Comparison of ENCODE assay signal across 8 cellular contexts in the genomic region with DNA sequence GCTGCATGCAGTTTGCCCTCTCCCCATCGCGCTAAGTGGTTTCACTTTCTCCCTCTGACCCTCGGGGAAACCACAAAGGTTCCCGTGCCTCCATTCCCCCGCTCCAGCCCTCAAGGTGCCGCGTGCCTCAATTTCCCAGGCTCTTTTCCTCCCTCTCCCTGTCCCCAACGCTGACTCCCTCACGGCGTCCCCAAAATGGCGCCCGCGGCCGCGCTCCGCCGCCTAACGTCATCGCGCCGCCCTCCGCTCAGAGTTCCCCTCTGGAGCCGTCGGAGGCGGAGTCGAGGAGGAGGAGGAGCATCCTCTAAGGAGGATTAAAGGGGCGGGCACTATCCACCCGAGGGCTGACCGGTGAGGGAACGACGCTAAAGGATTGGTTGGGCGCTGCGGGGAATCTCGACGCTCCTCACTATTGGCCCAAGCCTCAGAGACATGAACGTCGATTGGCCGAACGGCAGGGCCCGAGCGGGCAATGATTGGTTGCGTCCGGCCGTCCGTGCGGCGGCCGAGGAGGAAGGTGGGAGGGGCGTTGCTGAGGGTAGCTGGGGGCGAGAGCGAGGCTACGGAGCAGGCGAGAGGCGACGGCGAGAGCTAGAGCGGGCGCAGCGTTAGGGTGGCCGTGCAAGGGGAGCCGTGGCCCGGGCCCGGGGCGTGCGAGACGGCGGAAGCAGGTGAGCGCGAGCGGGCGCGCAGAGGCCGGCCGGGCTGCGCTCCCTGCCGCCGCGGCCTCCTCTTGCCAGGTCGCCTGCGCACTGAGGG. TPM values are rescaled to one million over a fixed set of nuclear protein-coding genes. Genes with fewer than 3 reads are reported as not detected.
DNase-seq lines count a peak whose midpoint lies in the region; TF ChIP-seq lines count a peak whose summit lies in the region.

A gene with protein sequence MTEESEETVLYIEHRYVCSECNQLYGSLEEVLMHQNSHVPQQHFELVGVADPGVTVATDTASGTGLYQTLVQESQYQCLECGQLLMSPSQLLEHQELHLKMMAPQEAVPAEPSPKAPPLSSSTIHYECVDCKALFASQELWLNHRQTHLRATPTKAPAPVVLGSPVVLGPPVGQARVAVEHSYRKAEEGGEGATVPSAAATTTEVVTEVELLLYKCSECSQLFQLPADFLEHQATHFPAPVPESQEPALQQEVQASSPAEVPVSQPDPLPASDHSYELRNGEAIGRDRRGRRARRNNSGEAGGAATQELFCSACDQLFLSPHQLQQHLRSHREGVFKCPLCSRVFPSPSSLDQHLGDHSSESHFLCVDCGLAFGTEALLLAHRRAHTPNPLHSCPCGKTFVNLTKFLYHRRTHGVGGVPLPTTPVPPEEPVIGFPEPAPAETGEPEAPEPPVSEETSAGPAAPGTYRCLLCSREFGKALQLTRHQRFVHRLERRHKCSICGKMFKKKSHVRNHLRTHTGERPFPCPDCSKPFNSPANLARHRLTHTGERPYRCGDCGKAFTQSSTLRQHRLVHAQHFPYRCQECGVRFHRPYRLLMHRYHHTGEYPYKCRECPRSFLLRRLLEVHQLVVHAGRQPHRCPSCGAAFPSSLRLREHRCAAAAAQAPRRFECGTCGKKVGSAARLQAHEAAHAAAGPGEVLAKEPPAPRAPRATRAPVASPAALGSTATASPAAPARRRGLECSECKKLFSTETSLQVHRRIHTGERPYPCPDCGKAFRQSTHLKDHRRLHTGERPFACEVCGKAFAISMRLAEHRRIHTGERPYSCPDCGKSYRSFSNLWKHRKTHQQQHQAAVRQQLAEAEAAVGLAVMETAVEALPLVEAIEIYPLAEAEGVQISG (plus strand): TSS at position 551 of the 759 bp plus-strand sequence. CDS start 2,441 bp downstream, outside the sequence.

- H4K20me1 ChIP-seq in MM.1S (ENCODE audit: insufficient read depth, low read length): peaks cover 4% of the 10 kb centered on the region; the same call in 1 of the 2 replicates

- no peaks in the 10 kb centered on the region for H3K9me3 ChIP-seq in ES-I3 (ENCODE audit: control insufficient read depth, insufficient read depth, low read length)
- H3K9me3 ChIP-seq in HAP-1: no peaks in the 10 kb centered on the region
- no peaks in the 10 kb centered on the region for H3K9me3 ChIP-seq in MM.1S (replicated peaks; ENCODE audit: insufficient read depth, low read length)

- in situ Hi-C loops in HAP-1 (cut with MboI; ENCODE audit: low sequenced_read_pairs): no loop called here

- no peaks in the 10 kb centered on the region for H3K27me3 Mint-ChIP-seq in nephron (ENCODE audit: low read depth)
- peaks cover 4% of the 10 kb centered on the region for H3K27me3 Mint-ChIP-seq in stimulated activated naive CD8-positive, alpha-beta T cell treated with anti-CD3 and anti-CD28 coated beads, Interleukin-15, Interleukin-2, amounts not matched to agents 100 ng/mL and 50 ng/mL, for 24 hours

- H3F3A ChIP-seq in MM.1S (ENCODE audit: insufficient read depth, low read length): peaks cover 3% of the 10 kb centered on the region; the same call in 1 of the 2 replicates

- H3K9me2 ChIP-seq in MM.1S (replicated peaks; ENCODE audit: insufficient read depth, low read length): no peaks in the 10 kb centered on the region

- peaks cover 13% of the 10 kb centered on the region for H3K36me3 Mint-ChIP-seq in nephron (ENCODE audit: low read depth)
- peaks cover 30% of the 10 kb centered on the region for H3K36me3 Mint-ChIP-seq in stimulated activated naive CD8-positive, alpha-beta T cell treated with anti-CD3 and anti-CD28 coated beads, Interleukin-15, Interleukin-2, amounts not matched to agents 100 ng/mL and 50 ng/mL, for 24 hours (ENCODE audit: low read depth)

- TF ChIP-seq CTCF in MM.1S (IDR thresholded peaks at IDR 0.05; ENCODE audit: low read length): no peak
- no peak for TF ChIP-seq CTCF in fibroblast of the aortic adventitia (IDR thresholded peaks at IDR 0.05; ENCODE audit: insufficient read depth, low read length)
- no peak for TF ChIP-seq CTCF in nephron (IDR thresholded peaks at IDR 0.05; ENCODE audit: unreplicated experiment in 3 of 3)

- H3K9ac ChIP-seq in ES-I3 (ENCODE audit: low read depth, low read length) (peak within 1 kb of the TSS; percentile 92), MM.1S (ENCODE audit: low read length) (peak within 1 kb of the TSS; percentile 83)

- H3K27ac Mint-ChIP-seq in nephron: peak within 1 kb of the TSS; percentile 96 to 100 (median 100)
- H3K27ac Mint-ChIP-seq in stimulated activated naive CD8-positive, alpha-beta T cell treated with anti-CD3 and anti-CD28 coated beads, Interleukin-15, Interleukin-2, amounts not matched to agents 100 ng/mL and 50 ng/mL, for 24 hours: peak within 1 kb of the TSS; percentile 100

- H3K4me1 ChIP-seq in ES-I3 (ENCODE audit: insufficient read depth, low read length): peaks cover 5% of the 10 kb centered on the region; the same call in 1 of the 2 replicates
- H3K4me1 ChIP-seq in HAP-1: peaks cover 13% of the 10 kb centered on the region
- H3K4me1 ChIP-seq in MM.1S (ENCODE audit: low read length): 0 out of 2 replicates have a peak, but pooled peaks cover 3% of the 10 kb centered on the region

- no peaks in the 10 kb centered on the region for H3K27me3 ChIP-seq in HAP-1 (ENCODE audit: low read depth)
- peaks cover 1% of the 10 kb centered on the region; the same call in 1 of the 2 replicates for H3K27me3 ChIP-seq in MM.1S (replicated peaks; ENCODE audit: insufficient read depth, low read length)

- peaks cover 4% of the 10 kb centered on the region; the same call in 1 of the 2 replicates for H3K36me3 ChIP-seq in ES-I3 (ENCODE audit: insufficient read depth, low read length)
- peaks cover 27% of the 10 kb centered on the region for H3K36me3 ChIP-seq in HAP-1 (replicated peaks)
- H3K36me3 ChIP-seq in MM.1S (replicated peaks; ENCODE audit: insufficient read depth, low read length): peaks cover 19% of the 10 kb centered on the region

- peaks cover 36% of the 10 kb centered on the region for H3K4me1 Mint-ChIP-seq in nephron
- peaks cover 44% of the 10 kb centered on the region for H3K4me1 Mint-ChIP-seq in stimulated activated naive CD8-positive, alpha-beta T cell treated with anti-CD3 and anti-CD28 coated beads, Interleukin-15, Interleukin-2, amounts not matched to agents 100 ng/mL and 50 ng/mL, for 24 hours (ENCODE audit: low read depth)

- peaks cover 46% of the 10 kb centered on the region for H3K79me2 ChIP-seq in MM.1S (ENCODE audit: low read length)

- no peaks in the 10 kb centered on the region for H3K9me3 Mint-ChIP-seq in nephron
- H3K9me3 Mint-ChIP-seq in stimulated activated naive CD8-positive, alpha-beta T cell treated with anti-CD3 and anti-CD28 coated beads, Interleukin-15, Interleukin-2, amounts not matched to agents 100 ng/mL and 50 ng/mL, for 24 hours: no peaks in the 10 kb centered on the region

- H3K4me2 ChIP-seq in MM.1S (ENCODE audit: low read depth, low read length): peak within 1 kb of the TSS; percentile 90

- H3K4me3 Mint-ChIP-seq in nephron: peak within 1 kb of the TSS; percentile 94 to 98 (median 94)
- peak within 1 kb of the TSS; percentile 96 for H3K4me3 Mint-ChIP-seq in stimulated activated naive CD8-positive, alpha-beta T cell treated with anti-CD3 and anti-CD28 coated beads, Interleukin-15, Interleukin-2, amounts not matched to agents 100 ng/mL and 50 ng/mL, for 24 hours

- peak within 1 kb of the TSS; percentile 61 for H3K27ac ChIP-seq in MM.1S (ENCODE audit: low read length)

- H2AFZ ChIP-seq in MM.1S (ENCODE audit: low read length): peak within 1 kb of the TSS; percentile 47

- DNase-seq in HAP-1 (ENCODE audit: low spot score in 2 of 2) (peak; percentile 99), MM.1S (peak; percentile 100), SIG-M5 (lab: John Stamatoyannopoulos, UW) (peak; percentile 95), activated gamma-delta T cell (lab: John Stamatoyannopoulos, UW) (peak; percentile 90), fibroblast of the aortic adventitia (ENCODE audit: low read depth) (peak; percentile 99)

- H3K4me3 ChIP-seq in HAP-1: peak within 1 kb of the TSS; percentile 77
- H3K4me3 ChIP-seq in MM.1S (ENCODE audit: low read length): peak within 1 kb of the TSS; percentile 90
- H3K4me3 ChIP-seq in fibroblast of the aortic adventitia (ENCODE audit: low read depth, low read length): peak within 1 kb of the TSS; percentile 93

RNA-seq across cellular contexts. Expression of the gene that starts here (rescaled TPM):
- 4.7 and 17.2 TPM in 2 replicates for total RNA-seq in fibroblast of the aortic adventitia (ENCODE audit: low replicate concordance)

Comparison
In these comparisons a context has a peak if more than half of its experiments do, and no peak if none do; other contexts are left out.
1. Peak in every context shown above with its lines: DNase-seq, H3K4me3 ChIP-seq and H3K27ac ChIP-seq.